ENCODE assay signal across 16 cellular contexts in genomic region chr1:145879775-145880174, GRCh38. TPM values are rescaled to one million over a fixed set of nuclear protein-coding genes. Genes with fewer than 3 reads are reported as not detected.
DNase-seq lines count a peak whose midpoint lies in the region; ATAC-seq and TF ChIP-seq lines count a peak whose summit lies in the region.
"Had no signal": no experiment of that assay in that cellular context is flagged by ENCODE, and none has a peak within 500 bp of the region (broad histone marks: within the 10 kb centered on the region; RNA-seq: fewer than 3 reads in every experiment).

No MANE protein-coding gene starts in this region.

- no peaks in the 10 kb centered on the region for H3K27me3 ChIP-seq in right lobe of liver
- H3K27me3 ChIP-seq in CD8-positive, alpha-beta T cell (ENCODE audit: insufficient read depth, low read length): no peaks in the 10 kb centered on the region

- no peaks in the 10 kb centered on the region for H3K4me1 ChIP-seq in right lobe of liver
- H3K4me1 ChIP-seq in CD8-positive, alpha-beta T cell (ENCODE audit: insufficient read depth, low read length): no peaks in the 10 kb centered on the region
- H3K4me1 ChIP-seq: SJSA1 had no signal

- no peak overlapping the region for H3K4me3 ChIP-seq in right lobe of liver
- no peak overlapping the region for H3K4me3 ChIP-seq in CD8-positive, alpha-beta T cell (ENCODE audit: low read depth, low read length)
- H3K4me3 ChIP-seq: SJSA1 had no signal

- TF ChIP-seq POLR2A in right lobe of liver (IDR thresholded peaks at IDR 0.05): no peak

- ATAC-seq in HG03095 (IDR thresholded peaks at IDR 0.05; ENCODE audit: unreplicated experiment): no peak
- no peak for ATAC-seq in right lobe of liver
- ATAC-seq in CD8-positive, alpha-beta T cell: no peak
- ATAC-seq: activated CD4-positive, CD25-positive, alpha-beta regulatory T cell treated with anti-CD3 and anti-CD28 coated beads, Interleukin-2, amount 50 U/mL, for 24 hours; activated T-cell treated with anti-CD3 and anti-CD28 coated beads, Interleukin-2, amount 50 U/mL, for 4 hours; foreskin keratinocyte; stimulated activated naive CD8-positive, alpha-beta T cell treated with anti-CD3 and anti-CD28 coated beads, Interleukin-15, amount 100 ng/mL, for 72 hours had no signal

- no peak overlapping the region for H3K27ac Mint-ChIP-seq in CD8-positive, alpha-beta T cell
- H3K27ac Mint-ChIP-seq: stimulated activated naive CD8-positive, alpha-beta T cell treated with anti-CD3 and anti-CD28 coated beads, Interleukin-15, amount 100 ng/mL, for 72 hours had no signal

- no peaks in the 10 kb centered on the region for H3K36me3 ChIP-seq in right lobe of liver
- H3K36me3 ChIP-seq in CD8-positive, alpha-beta T cell (ENCODE audit: insufficient read depth, low read length): no peaks in the 10 kb centered on the region
- H3K36me3 ChIP-seq: SJSA1 had no signal

- WGBS in right lobe of liver (ENCODE audit: insufficient coverage, low coverage, low lambda C conversion rate, missing lambda C conversion rate): 61% methylated on average over 5 of the region's 5 CpGs

- H3K27ac ChIP-seq in epithelial cell of prostate (peak overlapping the region; percentile 69), right lobe of liver (no peak overlapping the region)
- no peak overlapping the region for H3K27ac ChIP-seq in CD8-positive, alpha-beta T cell (ENCODE audit: low read depth, low read length)
- H3K27ac ChIP-seq: foreskin keratinocyte, SJSA1 had no signal

- H3K9me3 Mint-ChIP-seq in CD8-positive, alpha-beta T cell: no peaks in the 10 kb centered on the region
- H3K9me3 Mint-ChIP-seq: activated T-cell treated with anti-CD3 and anti-CD28 coated beads, Interleukin-2, amount 50 U/mL, for 4 hours; stimulated activated naive CD8-positive, alpha-beta T cell treated with anti-CD3 and anti-CD28 coated beads, Interleukin-15, amount 100 ng/mL, for 72 hours had no signal

- H3K9me3 ChIP-seq in right lobe of liver: no peaks in the 10 kb centered on the region
- H3K9me3 ChIP-seq in CD8-positive, alpha-beta T cell (ENCODE audit: low read length): no peaks in the 10 kb centered on the region
- H3K9me3 ChIP-seq: SJSA1 had no signal

- CTCF ChIA-PET in CD8-positive, alpha-beta T cell (lab: Charles Lee): interaction anchor here (0.8 to 9.6 kb wide), 5 partner anchors 8 to 98 kb away, joined by 3 to 75 read pairs (median 4); partner anchors contain the start of gene NUDT17

- DNase-seq in ELF-1 (ENCODE audit: low read depth, low spot score) (peak; percentile 18), NCI-H128 (lab: John Stamatoyannopoulos, UW; ENCODE audit: unreplicated experiment) (peak; percentile 92), NCI-H510A treated with DMSO at 0.1 percent for 48 hours (lab: John Stamatoyannopoulos, UW) (peak; percentile 82), epithelial cell of prostate (ENCODE audit: low read depth, low spot score) (no peak), right lobe of liver (no peak), G401 (ENCODE audit: low spot score) (no peak)
- DNase-seq in CD8-positive, alpha-beta T cell: no peak
- DNase-seq: activated T-cell treated with anti-CD3 and anti-CD28 coated beads, Interleukin-2, amount 50 U/mL, for 4 hours; EL; foreskin keratinocyte; NCI-H524 treated with DMSO at 0.1 percent for 48 hours; stimulated activated CD4-positive, alpha-beta T cell treated with anti-CD3 and anti-CD28 coated beads, Interleukin-4, amount 100 ng/mL, for 4 hours; stimulated activated naive CD8-positive, alpha-beta T cell treated with anti-CD3 and anti-CD28 coated beads, Interleukin-15, amount 100 ng/mL, for 72 hours had no signal

- H3K36me3 Mint-ChIP-seq in CD8-positive, alpha-beta T cell: no peaks in the 10 kb centered on the region

- H3K4me3 Mint-ChIP-seq in CD8-positive, alpha-beta T cell: no peak overlapping the region
- H3K4me3 Mint-ChIP-seq: activated T-cell treated with anti-CD3 and anti-CD28 coated beads, Interleukin-2, amount 50 U/mL, for 4 hours; stimulated activated naive CD8-positive, alpha-beta T cell treated with anti-CD3 and anti-CD28 coated beads, Interleukin-15, amount 100 ng/mL, for 72 hours had no signal

- POLR2A ChIA-PET in CD8-positive, alpha-beta T cell (lab: Charles Lee): interaction anchor here (0.8 to 1.2 kb wide), 2 partner anchors 32 to 35 kb away, joined by 3 read pairs; partner anchors contain the start of gene NUDT17

- TF ChIP-seq CTCF in right lobe of liver (IDR thresholded peaks at IDR 0.05): no peak
- no peak for TF ChIP-seq CTCF in CD8-positive, alpha-beta T cell (IDR thresholded peaks at IDR 0.05)

- intact Hi-C loops in right lobe of liver (cut with DNase I): no loop called here
- intact Hi-C loops in CD8-positive, alpha-beta T cell (cut with DNase I, micrococcal nuclease): no loop called here

- in situ Hi-C loops in G401 (cut with HindIII; ENCODE audit: low sequenced_read_pairs): no loop called here

- peaks cover 2% of the 10 kb centered on the region for H3K4me1 Mint-ChIP-seq in CD8-positive, alpha-beta T cell (ENCODE audit: low read depth)

- peaks cover 17% of the 10 kb centered on the region for H3K27me3 Mint-ChIP-seq in CD8-positive, alpha-beta T cell (ENCODE audit: low read depth)

RNA-seq across cellular contexts. Expression of gene ANKRD35, which starts 5.9 kb away (rescaled TPM):
- total RNA-seq in right lobe of liver: 1 to 10 TPM; 1.1 to 2.5 (median 1.6) TPM
- total RNA-seq in G401 (2014; rRNA removed; shearing (Covaris generic)): not detected in 2 replicates
- total RNA-seq in CD8-positive, alpha-beta T cell: not detected
- total RNA-seq: SJSA1 had no signal

RNA-seq across cellular contexts. Expression of gene PIAS3, which starts 20.9 kb away (rescaled TPM):
- 1 to 10 TPM; 5.5 to 8.9 (median 6.7) TPM for total RNA-seq in right lobe of liver
- 10.3 and 14.1 TPM in 2 replicates for total RNA-seq in G401 (2014; rRNA removed; shearing (Covaris generic))
- 10 to 100 TPM; 16.3 to 16.6 TPM for total RNA-seq in CD8-positive, alpha-beta T cell

RNA-seq across cellular contexts. Expression of gene ITGA10, which starts 30.1 kb away (rescaled TPM):
- 1 to 10 TPM in 3 of 6 experiments, under 1 TPM in 3; 0.50 to 2.3 (median 0.85) TPM for total RNA-seq in right lobe of liver
- total RNA-seq in G401 (2014; rRNA removed; shearing (Covaris generic)): 0.27 and 0.74 TPM in 2 replicates
- 1 to 10 TPM in 1 of 2 experiments, under 1 TPM in 1; 0.53 to 1.1 TPM for total RNA-seq in CD8-positive, alpha-beta T cell

RNA-seq across cellular contexts. Expression of gene NUDT17, which starts 34.3 kb away (rescaled TPM):
- total RNA-seq in right lobe of liver: 1 to 10 TPM in 3 of 6 experiments, under 1 TPM in 3; 0.51 to 2.2 (median 1.0) TPM
- total RNA-seq in G401 (2014; rRNA removed; shearing (Covaris generic)): 3.1 and 3.6 TPM in 2 replicates
- total RNA-seq in CD8-positive, alpha-beta T cell: 1 to 10 TPM; 1.4 TPM

RNA-seq across cellular contexts. Expression of gene PEX11B, which starts 38.7 kb away (rescaled TPM):
- total RNA-seq in right lobe of liver: 10 to 100 TPM; 12.3 to 23.0 (median 15.2) TPM
- 18.2 and 31.9 TPM in 2 replicates for total RNA-seq in G401 (2014; rRNA removed; shearing (Covaris generic))
- 10 to 100 TPM; 11.8 TPM for total RNA-seq in CD8-positive, alpha-beta T cell

Comparison
In these comparisons a context has a peak if more than half of its experiments do, and no peak if none do; other contexts are left out.
1. DNase-seq: peak in ELF-1 (single experiment), NCI-H128 (single experiment) and NCI-H510A treated with DMSO at 0.1 percent for 48 hours (single experiment); none in epithelial cell of prostate (single experiment), right lobe of liver (0 of 3), G401 (single experiment) and CD8-positive, alpha-beta T cell (0 of 7).